8 cellular contexts compared by ENCODE assay signal in genomic region chr12:96907681-96908163, GRCh38. TPM values are rescaled to one million over a fixed set of nuclear protein-coding genes. Genes with fewer than 3 reads are reported as not detected.
A peak's percentile ranks its signal among the peaks of the same experiment; 100 is the strongest.
DNase-seq lines count a peak whose midpoint lies in the region; ATAC-seq and TF ChIP-seq lines count a peak whose summit lies in the region.

No MANE protein-coding gene starts in this region.

- peak overlapping the region; percentile 73 to 92 (median 80) for H3K4me3 ChIP-seq in esophagus muscularis mucosa

- TF ChIP-seq POLR2A in esophagus muscularis mucosa (IDR thresholded peaks at IDR 0.05; ENCODE audit: low read depth) = no peak

- no peaks in the 10 kb centered on the region for H3K27me3 ChIP-seq in esophagus muscularis mucosa

- H3K27ac ChIP-seq in KOPT-K1 (ENCODE audit: low read depth, low read length, poor library complexity, severe bottlenecking) = peak overlapping the region; percentile 88
- peak overlapping the region; percentile 82 to 94 (median 88) for H3K27ac ChIP-seq in esophagus muscularis mucosa (replicated peaks in 1 of 4)

- CTCF ChIA-PET in activated CD4-positive, alpha-beta memory T cell treated with anti-CD3 and anti-CD28 coated beads, Interleukin-2, amount 10 ng/mL, durations not matched to agents 7 days and 5 days (lab: Charles Lee) = interaction anchor here (1.3 kb wide), 1 partner anchor 507 kb away, joined by 3 read pairs; the partner anchor contains the start of gene CDK17

- H3K4me1 ChIP-seq in esophagus muscularis mucosa = peaks cover 17 to 39% (median 26%) of the 10 kb centered on the region in 4 donors

- intact Hi-C loops in esophagus muscularis mucosa (cut with DNase I) = no loop called here

- no peak for TF ChIP-seq CTCF in esophagus muscularis mucosa (IDR thresholded peaks at IDR 0.05)

- peaks cover 34% of the 10 kb centered on the region for H3K36me3 Mint-ChIP-seq in activated CD4-positive, alpha-beta memory T cell treated with anti-CD3 and anti-CD28 coated beads, Interleukin-2, amount 10 ng/mL, durations not matched to agents 7 days and 5 days (ENCODE audit: low read depth)
- H3K36me3 Mint-ChIP-seq in naive thymus-derived CD8-positive, alpha-beta T cell = peaks cover 0 to 8% (median 0%) of the 10 kb centered on the region in 3 donors

- H3K9me3 ChIP-seq in KOPT-K1 (ENCODE audit: insufficient read depth, low read length, poor library complexity, severe bottlenecking) (no peaks in the 10 kb centered on the region), esophagus muscularis mucosa (no peaks in the 10 kb centered on the region)

- ATAC-seq in GM21786 (IDR thresholded peaks at IDR 0.05; ENCODE audit: unreplicated experiment) = peak; percentile 20
- peak; percentile 33 to 34 for ATAC-seq in naive thymus-derived CD8-positive, alpha-beta T cell

- POLR2A ChIA-PET in activated CD4-positive, alpha-beta memory T cell treated with anti-CD3 and anti-CD28 coated beads, Interleukin-2, amount 10 ng/mL, durations not matched to agents 7 days and 5 days (lab: Charles Lee) = interaction anchor here (0.8 to 2.8 kb wide), 9 partner anchors 9 to 1434 kb away, joined by 3 to 13 read pairs (median 4); partner anchors contain the start of genes AMDHD1, CCDC38, CDK17 and METAP2
- POLR2A ChIA-PET in naive thymus-derived CD8-positive, alpha-beta T cell (lab: Charles Lee) = no interaction called here

- peak overlapping the region; percentile 83 for H3K4me3 Mint-ChIP-seq in activated CD4-positive, alpha-beta memory T cell treated with anti-CD3 and anti-CD28 coated beads, Interleukin-2, amount 10 ng/mL, durations not matched to agents 7 days and 5 days
- peak overlapping the region; percentile 84 to 99 (median 96) for H3K4me3 Mint-ChIP-seq in naive thymus-derived CD8-positive, alpha-beta T cell

- H3K36me3 ChIP-seq in KOPT-K1 (ENCODE audit: insufficient read depth, low read length) (peaks cover 31% of the 10 kb centered on the region), esophagus muscularis mucosa (no peaks in the 10 kb centered on the region)

- H3K9me3 Mint-ChIP-seq in activated CD4-positive, alpha-beta memory T cell treated with anti-CD3 and anti-CD28 coated beads, Interleukin-2, amount 10 ng/mL, durations not matched to agents 7 days and 5 days = no peaks in the 10 kb centered on the region
- no peaks in the 10 kb centered on the region for H3K9me3 Mint-ChIP-seq in naive thymus-derived CD8-positive, alpha-beta T cell

- TF ChIP-seq EP300 in esophagus muscularis mucosa (IDR thresholded peaks at IDR 0.05) = no peak

- H3K27me3 Mint-ChIP-seq in activated CD4-positive, alpha-beta memory T cell treated with anti-CD3 and anti-CD28 coated beads, Interleukin-2, amount 10 ng/mL, durations not matched to agents 7 days and 5 days = peaks cover 8% of the 10 kb centered on the region
- H3K27me3 Mint-ChIP-seq in naive thymus-derived CD8-positive, alpha-beta T cell = peaks cover 0 to 2% (median 0%) of the 10 kb centered on the region in 5 donors

- peak overlapping the region; percentile 92 for H3K27ac Mint-ChIP-seq in activated CD4-positive, alpha-beta memory T cell treated with anti-CD3 and anti-CD28 coated beads, Interleukin-2, amount 10 ng/mL, durations not matched to agents 7 days and 5 days
- H3K27ac Mint-ChIP-seq in naive thymus-derived CD8-positive, alpha-beta T cell = peak overlapping the region; percentile 95 to 99 (median 97)

- H3K4me1 Mint-ChIP-seq in activated CD4-positive, alpha-beta memory T cell treated with anti-CD3 and anti-CD28 coated beads, Interleukin-2, amount 10 ng/mL, durations not matched to agents 7 days and 5 days = peaks cover 45% of the 10 kb centered on the region
- H3K4me1 Mint-ChIP-seq in naive thymus-derived CD8-positive, alpha-beta T cell = peaks cover 29 to 51% (median 46%) of the 10 kb centered on the region in 4 donors

- 3% methylated on average over 18 of the region's 18 CpGs for WGBS in esophagus muscularis mucosa

- DNase-seq in NCI-H524 (lab: John Stamatoyannopoulos, UW) = peak; percentile 48 to 58
- no peak for DNase-seq in NCI-H524 treated with DMSO at 0.1 percent for 48 hours (lab: John Stamatoyannopoulos, UW)
- peak; percentile 37 for DNase-seq in activated CD4-positive, alpha-beta memory T cell treated with anti-CD3 and anti-CD28 coated beads, Interleukin-2, amount 10 ng/mL, durations not matched to agents 7 days and 5 days
- DNase-seq in esophagus muscularis mucosa (ENCODE audit: extremely low spot score) = no peak
- DNase-seq in naive thymus-derived CD8-positive, alpha-beta T cell = peak in 3 of 10 donors; percentile 5 to 36 (median 26)
- no peak for DNase-seq in DMS153 (lab: John Stamatoyannopoulos, UW)

RNA-seq across cellular contexts. Expression of gene NEDD1, which starts 0.7 kb away (rescaled TPM):
- total RNA-seq in activated CD4-positive, alpha-beta memory T cell treated with anti-CD3 and anti-CD28 coated beads, Interleukin-2, amount 10 ng/mL, durations not matched to agents 7 days and 5 days = 10 to 100 TPM; 38.9 to 40.7 TPM
- total RNA-seq in esophagus muscularis mucosa = 10 to 100 TPM; 16.2 to 27.0 (median 17.4) TPM
- 10 to 100 TPM; 24.6 to 24.8 TPM for total RNA-seq in naive thymus-derived CD8-positive, alpha-beta T cell
- polyA plus RNA-seq in naive thymus-derived CD8-positive, alpha-beta T cell = 10 to 100 TPM; 27.1 to 36.0 (median 32.2) TPM

Comparison
In these comparisons a context has a peak if more than half of its experiments do, and no peak if none do; other contexts are left out.
1. DNase-seq: peak in NCI-H524 (2 of 2) and activated CD4-positive, alpha-beta memory T cell treated with anti-CD3 and anti-CD28 coated beads, Interleukin-2, amount 10 ng/mL, durations not matched to agents 7 days and 5 days (single experiment); none in NCI-H524 treated with DMSO at 0.1 percent for 48 hours (single experiment), esophagus muscularis mucosa (single experiment) and DMS153 (single experiment).